Comparison of ENCODE assay signal across 28 cellular contexts in genomic region chr13:36515466-36515865, GRCh38.
"Had no signal": no experiment of that assay in that cellular context is flagged by ENCODE, and none has a peak within 500 bp of the region (broad histone marks: within the 10 kb centered on the region; RNA-seq: fewer than 3 reads in every experiment).

No MANE protein-coding gene starts in this region.

- ATAC-seq: activated CD4-positive, alpha-beta T cell treated with anti-CD3 and anti-CD28 coated beads for 36 hours; activated CD8-positive, alpha-beta T cell treated with anti-CD3 and anti-CD28 coated beads for 36 hours; activated T-cell treated with anti-CD3 and anti-CD28 coated beads, Interleukin-2, amount 50 U/mL, for 4 hours; activated T-helper 17 cell treated with anti-CD3 and anti-CD28 coated beads, Interleukin-2, amount 50 U/mL, for 72 hours; gastroesophageal sphincter; T-helper 17 cell had no signal

- H3K4me1 ChIP-seq: esophagus muscularis mucosa, gastroesophageal sphincter had no signal

- DNase-seq: activated CD4-positive, alpha-beta T cell treated with anti-CD3 and anti-CD28 coated beads for 36 hours; activated CD4-positive, alpha-beta T cell treated with anti-CD3 and anti-CD28 coated beads, Interleukin-2, amount 50 U/mL, for 1 hour; activated CD4-positive, alpha-beta T cell treated with anti-CD3 and anti-CD28 coated beads, Interleukin-2, amount 50 U/mL, for 48 hours; activated CD4-positive, CD25-positive, alpha-beta regulatory T cell; activated CD4-positive, CD25-positive, alpha-beta regulatory T cell treated with anti-CD3 and anti-CD28 coated beads, Interleukin-2, amount 50 U/mL, for 72 hours; activated CD8-positive, alpha-beta memory T cell treated with anti-CD3 and anti-CD28 coated beads for 24 hours; activated CD8-positive, alpha-beta T cell treated with anti-CD3 and anti-CD28 coated beads for 36 hours; activated effector memory CD4-positive, alpha-beta T cell treated with Interleukin-2 at 50 U/mL for 16 hours; activated gamma-delta T cell treated with Interleukin-2 at 50 U/mL for 16 hours; activated naive CD4-positive, alpha-beta T cell treated with anti-CD3 and anti-CD28 coated beads, Interleukin-2, amount 50 U/mL, for 16 hours; activated naive CD4-positive, alpha-beta T cell treated with Interleukin-2 at 50 U/mL for 16 hours; activated T-cell treated with anti-CD3 and anti-CD28 coated beads, Interleukin-2, amount 50 U/mL, for 4 hours; amniotic stem cell; anterior cingulate cortex; brain microvascular endothelial cell; dorsolateral prefrontal cortex; effector memory CD4-positive, alpha-beta T cell; endodermal cell; erythroblast; foreskin melanocyte; head of caudate nucleus; hypothalamus; T-helper 17 cell; T1000 had no signal

- H3K9me3 ChIP-seq: esophagus muscularis mucosa, gastroesophageal sphincter had no signal

- H3K36me3 ChIP-seq: brain microvascular endothelial cell, esophagus muscularis mucosa, gastroesophageal sphincter had no signal

- H3K27me3 ChIP-seq: brain microvascular endothelial cell, dorsolateral prefrontal cortex, esophagus muscularis mucosa had no signal

- H3K4me3 ChIP-seq: coronary artery, dorsolateral prefrontal cortex, esophagus muscularis mucosa, gastroesophageal sphincter had no signal

- H3K27ac ChIP-seq: brain microvascular endothelial cell, coronary artery, esophagus muscularis mucosa, gastroesophageal sphincter had no signal
